Comparison of ENCODE assay signal across 7 cellular contexts in genomic region chr3:39107874-39108308, GRCh38. TPM values are rescaled to one million over a fixed set of nuclear protein-coding genes. Genes with fewer than 3 reads are reported as not detected.
DNase-seq lines count a peak whose midpoint lies in the region; ATAC-seq and TF ChIP-seq lines count a peak whose summit lies in the region.

No MANE protein-coding gene starts in this region.

- no peaks in the 10 kb centered on the region for H3K9me3 Mint-ChIP-seq in mesothelial cell of epicardium

- H3K27me3 ChIP-seq in MM.1S (replicated peaks; ENCODE audit: insufficient read depth, low read length) (no peaks in the 10 kb centered on the region), vagina (no peaks in the 10 kb centered on the region)

- no peak for TF ChIP-seq POLR2A in vagina (IDR thresholded peaks at IDR 0.05)

- peak overlapping the region; percentile 93 for H2AFZ ChIP-seq in MM.1S (ENCODE audit: low read length)

- H3K4me3 Mint-ChIP-seq in mesothelial cell of epicardium, result peak overlapping the region; percentile 92

- no peaks in the 10 kb centered on the region for H3K27me3 Mint-ChIP-seq in mesothelial cell of epicardium (ENCODE audit: low read depth)

- peaks cover 41% of the 10 kb centered on the region for H3K79me2 ChIP-seq in MM.1S (ENCODE audit: low read length)

- no peaks in the 10 kb centered on the region for H3K9me2 ChIP-seq in MM.1S (replicated peaks; ENCODE audit: insufficient read depth, low read length)

- H3K36me3 Mint-ChIP-seq in mesothelial cell of epicardium, result no peaks in the 10 kb centered on the region

- peaks cover 12% of the 10 kb centered on the region for H3F3A ChIP-seq in MM.1S (ENCODE audit: insufficient read depth, low read length)

- H3K4me2 ChIP-seq in MM.1S (ENCODE audit: low read depth, low read length), result peak overlapping the region; percentile 99

- H4K20me1 ChIP-seq in MM.1S (ENCODE audit: insufficient read depth, low read length), result no peaks in the 10 kb centered on the region

- ATAC-seq in GM19395 (IDR thresholded peaks at IDR 0.05; ENCODE audit: unreplicated experiment), result peak; percentile 5

- H3K4me3 ChIP-seq in MM.1S (ENCODE audit: low read length) (peak overlapping the region; percentile 99), choroid plexus epithelial cell (ENCODE audit: low read depth, low read length) (peak overlapping the region; percentile 92), vagina (peak overlapping the region; percentile 69 to 96)

- H3K4me1 Mint-ChIP-seq in mesothelial cell of epicardium, result peaks cover 30% of the 10 kb centered on the region

- no peak for DNase-seq in MM.1S
- DNase-seq in choroid plexus epithelial cell (ENCODE audit: low read depth), result no peak
- DNase-seq in mesothelial cell of epicardium (ENCODE audit: low spot score in 2 of 2, unreplicated experiment in 2 of 2), result no peak
- DNase-seq in vagina (ENCODE audit: extremely low spot score in 2 of 2), result no peak
- no peak for DNase-seq in C1 segment of cervical spinal cord (lab: John Stamatoyannopoulos, UW)
- no peak for DNase-seq in DMS 273 (lab: John Stamatoyannopoulos, UW; ENCODE audit: unreplicated experiment)

- no peaks in the 10 kb centered on the region for H3K9me3 ChIP-seq in MM.1S (replicated peaks; ENCODE audit: insufficient read depth, low read length)
- no peaks in the 10 kb centered on the region for H3K9me3 ChIP-seq in vagina

- H3K36me3 ChIP-seq in MM.1S (replicated peaks; ENCODE audit: insufficient read depth, low read length), result no peaks in the 10 kb centered on the region
- no peaks in the 10 kb centered on the region for H3K36me3 ChIP-seq in vagina

- peak overlapping the region; percentile 86 for H3K9ac ChIP-seq in MM.1S (ENCODE audit: low read length)

- H3K27ac ChIP-seq in MM.1S (ENCODE audit: low read length), result peak overlapping the region; percentile 87
- peak overlapping the region; percentile 90 for H3K27ac ChIP-seq in vagina

- H3K4me1 ChIP-seq in MM.1S (ENCODE audit: low read length), result peaks cover 29% of the 10 kb centered on the region
- peaks cover 55% of the 10 kb centered on the region for H3K4me1 ChIP-seq in vagina

- H3K27ac Mint-ChIP-seq in mesothelial cell of epicardium, result peak overlapping the region; percentile 93

- TF ChIP-seq CTCF in MM.1S (IDR thresholded peaks at IDR 0.05; ENCODE audit: low read length) (no peak), choroid plexus epithelial cell (conservative IDR thresholded peaks at IDR 0.05; ENCODE audit: low read depth, low read length) (no peak), mesothelial cell of epicardium (IDR thresholded peaks at IDR 0.05; ENCODE audit: unreplicated experiment) (no peak), vagina (IDR thresholded peaks at IDR 0.05) (no peak)

- intact Hi-C loops in vagina (cut with DNase I), result loop anchor here (5.0 kb wide), 1 partner anchor 39 kb away; no protein-coding TSS in a partner anchor

RNA-seq across cellular contexts. Expression of gene TTC21A, which starts 0.4 kb away (rescaled TPM):
- total RNA-seq in mesothelial cell of epicardium (10.2 to 12.7 TPM (median 12.3 TPM) in 3 replicates), vagina (8.8 TPM)

RNA-seq across cellular contexts. Expression of gene GORASP1, which starts 0.5 kb away (rescaled TPM):
- total RNA-seq in mesothelial cell of epicardium (70.8 to 71.5 TPM (median 71.1 TPM) in 3 replicates), vagina (45.9 TPM)

RNA-seq across cellular contexts. Expression of gene CSRNP1, which starts 45.5 kb away (rescaled TPM):
- 42.7 to 44.7 TPM (median 43.9 TPM) in 3 replicates for total RNA-seq in mesothelial cell of epicardium
- total RNA-seq in vagina, result 99.7 TPM

RNA-seq across cellular contexts. Expression of gene WDR48, which starts 56.1 kb away (rescaled TPM):
- 54.0 to 59.4 TPM (median 58.9 TPM) in 3 replicates for total RNA-seq in mesothelial cell of epicardium
- 43.7 TPM for total RNA-seq in vagina

RNA-seq across cellular contexts. Expression of gene SCN11A, which starts 56.1 kb away (rescaled TPM):
- total RNA-seq in mesothelial cell of epicardium (1.6 to 1.9 TPM (median 1.6 TPM) in 3 replicates), vagina (not detected)
